Comparison of ENCODE assay signal across 19 cellular contexts in the genomic region with DNA sequence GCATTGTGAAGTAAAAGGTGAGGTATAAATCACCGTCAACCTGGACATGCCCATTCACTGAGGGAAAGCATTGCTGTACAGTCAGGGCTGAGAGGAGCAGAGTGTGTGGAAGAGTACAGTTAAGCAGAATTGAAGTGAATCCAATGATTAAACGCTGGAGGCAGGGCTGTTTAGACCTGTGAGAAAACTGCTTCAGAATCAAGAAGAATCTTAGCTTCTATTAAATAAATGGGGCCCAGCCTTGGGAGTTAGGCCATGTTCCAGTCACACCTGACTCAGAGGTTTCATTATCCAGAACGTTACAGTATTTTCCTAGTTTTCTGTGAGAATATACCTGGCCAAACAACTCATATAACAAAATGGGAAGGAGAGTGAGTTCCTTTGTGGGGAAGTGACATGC.
DNase-seq lines count a peak whose midpoint lies in the region; ATAC-seq and TF ChIP-seq lines count a peak whose summit lies in the region.
"Had no signal": no experiment of that assay in that cellular context is flagged by ENCODE, and none has a peak within 500 bp of the region (broad histone marks: within the 10 kb centered on the region; RNA-seq: fewer than 3 reads in every experiment).

No MANE protein-coding gene starts in this region.

- no peaks in the 10 kb centered on the region for H3K9me2 ChIP-seq in PC-3 (replicated peaks; ENCODE audit: low read length)

- no peak for TF ChIP-seq CTCF in PC-3 (conservative IDR thresholded peaks at IDR 0.05; ENCODE audit: low read depth, low read length)

- H3K9ac ChIP-seq in PC-3 (ENCODE audit: low read length): no peak overlapping the region
- H3K9ac ChIP-seq: GM23248 had no signal

- CTCF ChIA-PET in PC-3 (lab: Charles Lee): no interaction called here

- DNase-seq in PC-3 (peak; percentile 32), astrocyte of the hippocampus (ENCODE audit: low read depth, low spot score) (peak; percentile 17), renal cortical epithelial cell (ENCODE audit: low read depth) (peak; percentile 72), NOMO-1 treated with DMSO at 0.1 percent for 48 hours (lab: John Stamatoyannopoulos, UW; ENCODE audit: unreplicated experiment) (no peak), cerebellum (ENCODE audit: low spot score) (no peak), Kasumi-1 (lab: John Stamatoyannopoulos, UW) (no peak)
- DNase-seq: C1 segment of cervical spinal cord; CD8-positive, alpha-beta memory T cell; GM23248; NCI-H1105 treated with DMSO at 0.1 percent for 48 hours; NCI-H1694; NCI-H2081 treated with DMSO at 0.1 percent for 48 hours; NCI-H510A; NCI-H748 treated with DMSO at 0.1 percent for 48 hours; NK-92 treated with Interleukin-12 subunit alpha and Interleukin-12 subunit beta, amount 100 ng/mL, for 24 hours; SHP77 treated with DMSO at 0.1 percent for 48 hours had no signal

- no peaks in the 10 kb centered on the region for H3K79me2 ChIP-seq in PC-3 (ENCODE audit: low read length)

- no TSS peak for BruUV-seq in PC-3 (replicated peaks; lab: Mats Ljungman, UMichigan)

- no peaks in the 10 kb centered on the region for H3K27me3 ChIP-seq in PC-3 (ENCODE audit: low read length)
- H3K27me3 ChIP-seq in esophagus (ENCODE audit: control insufficient read depth in 1 of 2, insufficient read depth in 2 of 2, low read length in 2 of 2): no peaks in the 10 kb centered on the region

- H3F3A ChIP-seq in PC-3 (ENCODE audit: low read length, unreplicated experiment): no peaks in the 10 kb centered on the region

- no peaks in the 10 kb centered on the region for H4K20me1 ChIP-seq in PC-3 (ENCODE audit: low read length)

- intact Hi-C loops in PC-3 (cut with micrococcal nuclease): no loop called here

- H3K27ac ChIP-seq in PC-3 (ENCODE audit: low read length): no peak overlapping the region
- H3K27ac ChIP-seq in esophagus (ENCODE audit: low read depth in 2 of 2, low read length in 1 of 2): peak overlapping the region; percentile 61 to 87
- H3K27ac ChIP-seq: GM23248 had no signal

- H3K9me3 ChIP-seq in PC-3 (ENCODE audit: low read length) (peaks cover 2% of the 10 kb centered on the region; the same call in 1 of the 2 replicates), esophagus (ENCODE audit: control insufficient read depth in 2 of 2, insufficient read depth in 1 of 2, low read depth in 1 of 2, low read length in 1 of 2) (no peaks in the 10 kb centered on the region)

- H3K36me3 ChIP-seq in PC-3 (ENCODE audit: low read depth, low read length) (no peaks in the 10 kb centered on the region), esophagus (ENCODE audit: control insufficient read depth in 2 of 2, insufficient read depth in 2 of 2, low read length in 1 of 2) (no peaks in the 10 kb centered on the region)

- POLR2A ChIA-PET in PC-3 (lab: Charles Lee; ENCODE audit: unreplicated experiment): no interaction called here

- H3K4me3 ChIP-seq in PC-3 (ENCODE audit: low read length) (no peak overlapping the region), esophagus (ENCODE audit: low read depth in 1 of 2, low read length in 2 of 2) (no peak overlapping the region)
- H3K4me3 ChIP-seq: GM23248 had no signal

- no peak for ATAC-seq in PC-3
- ATAC-seq: HCT116, SK-N-SH treated with all-trans-retinoic acid at 6 μM for 48 hours had no signal

- 45 to 63% methylated on average over 3 of the region's 3 CpGs for WGBS in esophagus, 2 donors

- no peak overlapping the region for H3K4me2 ChIP-seq in PC-3 (ENCODE audit: low read length)

- no peak overlapping the region for H2AFZ ChIP-seq in PC-3 (ENCODE audit: low read length)
- H2AFZ ChIP-seq: GM23248 had no signal

- H3K4me1 ChIP-seq in PC-3 (ENCODE audit: insufficient read depth, low read length): peaks cover 10% of the 10 kb centered on the region
- H3K4me1 ChIP-seq in esophagus (ENCODE audit: control insufficient read depth in 2 of 2, insufficient read depth in 2 of 2, low read length in 1 of 2): peaks cover 0 to 3% of the 10 kb centered on the region in 2 donors

Comparison
In these comparisons a context has a peak if more than half of its experiments do, and no peak if none do; other contexts are left out.
1. DNase-seq: peak in PC-3 (single experiment), astrocyte of the hippocampus (single experiment) and renal cortical epithelial cell (single experiment); none in NOMO-1 treated with DMSO at 0.1 percent for 48 hours (single experiment), cerebellum (single experiment) and Kasumi-1 (0 of 2).